Comparison of ENCODE assay signal across 14 cellular contexts in the genomic region with DNA sequence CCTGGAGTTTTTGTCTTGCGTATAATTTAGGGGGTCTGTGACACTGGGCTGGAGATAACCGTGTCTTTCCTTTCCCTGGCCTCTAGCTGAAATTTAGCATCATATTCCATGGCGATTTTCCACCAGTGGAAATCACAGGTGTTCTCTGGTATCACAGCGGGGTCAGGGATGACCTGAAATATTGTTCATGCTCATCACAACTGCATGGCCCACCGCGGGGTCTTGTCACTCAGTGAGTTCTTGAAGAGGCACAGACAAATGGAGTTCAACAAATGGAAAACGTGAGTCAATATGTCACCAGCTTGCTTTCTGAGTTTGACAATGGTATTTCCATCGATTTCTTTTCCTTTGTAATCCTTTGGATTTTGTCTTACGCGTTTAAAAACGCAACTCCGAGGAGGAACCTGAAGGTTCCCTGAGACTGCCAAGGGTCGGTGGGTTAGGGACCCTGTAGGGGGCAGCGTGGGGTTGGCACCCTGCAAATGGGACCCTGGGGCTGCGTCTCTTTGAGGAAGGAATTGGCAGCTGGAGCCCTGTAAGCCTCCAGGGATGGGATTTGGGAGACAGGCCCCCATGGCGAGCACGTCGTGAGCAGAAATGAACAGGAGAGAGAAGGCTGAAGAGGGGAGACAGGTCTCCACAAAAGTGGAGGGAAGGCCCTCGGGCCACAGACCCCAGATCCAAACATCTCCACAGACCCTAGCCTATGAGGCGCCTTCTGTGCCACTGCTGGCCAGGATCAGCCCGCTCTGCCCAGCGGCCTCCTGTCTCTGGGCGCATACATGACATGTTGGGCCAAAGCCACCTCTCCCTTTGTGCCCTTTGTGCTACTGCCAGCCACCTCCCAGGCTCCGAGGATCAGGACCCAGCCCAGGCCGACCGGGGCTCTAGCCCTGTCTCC. TPM values are rescaled to one million over a fixed set of nuclear protein-coding genes. Genes with fewer than 3 reads are reported as not detected.
DNase-seq lines count a peak whose midpoint lies in the region; ATAC-seq and TF ChIP-seq lines count a peak whose summit lies in the region.
"Had no signal": no experiment of that assay in that cellular context is flagged by ENCODE, and none has a peak within 500 bp of the region (broad histone marks: within the 10 kb centered on the region; RNA-seq: fewer than 3 reads in every experiment).

No MANE protein-coding gene starts in this region.

- H2BK120ac ChIP-seq in mesendoderm (ENCODE audit: low read depth, low read length) = no peak overlapping the region

- peak overlapping the region; percentile 61 to 86 (median 75) for H3K4me3 Mint-ChIP-seq in CD4-positive, alpha-beta memory T cell
- H3K4me3 Mint-ChIP-seq in activated CD4-positive, alpha-beta memory T cell treated with anti-CD3 and anti-CD28 coated beads for 36 hours = peak overlapping the region; percentile 93
- H3K4me3 Mint-ChIP-seq: dendritic cell treated with granulocyte-macrophage colony-stimulating factor and Interleukin-4, amounts not matched to agents 40 ng/mL and 50 ng/mL, for 4 days had no signal

- no peak overlapping the region for H3K18ac ChIP-seq in mesendoderm (ENCODE audit: low read length)

- intact Hi-C loops in CD4-positive, alpha-beta memory T cell (cut with micrococcal nuclease) = no loop called here
- intact Hi-C loops in activated CD4-positive, alpha-beta memory T cell treated with anti-CD3 and anti-CD28 coated beads for 36 hours (cut with micrococcal nuclease) = no loop called here

- no peaks in the 10 kb centered on the region for H3K9me3 Mint-ChIP-seq in CD4-positive, alpha-beta memory T cell
- no peaks in the 10 kb centered on the region for H3K9me3 Mint-ChIP-seq in activated CD4-positive, alpha-beta memory T cell treated with anti-CD3 and anti-CD28 coated beads for 36 hours
- H3K9me3 Mint-ChIP-seq: dendritic cell treated with granulocyte-macrophage colony-stimulating factor and Interleukin-4, amounts not matched to agents 40 ng/mL and 50 ng/mL, for 4 days had no signal

- peaks cover 0 to 4% of the 10 kb centered on the region in 2 donors for H3K36me3 Mint-ChIP-seq in CD4-positive, alpha-beta memory T cell
- peaks cover 68% of the 10 kb centered on the region for H3K36me3 Mint-ChIP-seq in activated CD4-positive, alpha-beta memory T cell treated with anti-CD3 and anti-CD28 coated beads for 36 hours

- H3K4ac ChIP-seq in mesendoderm (ENCODE audit: low read depth, low read length) = no peak overlapping the region

- no peak overlapping the region for H3K56ac ChIP-seq in mesendoderm (ENCODE audit: low read length)

- CTCF ChIA-PET in CD4-positive, alpha-beta memory T cell (lab: Charles Lee; ENCODE audit: partially characterized antibody) = interaction anchor here (1.0 to 11.9 kb wide), 9 partner anchors 11 to 138 kb away, joined by 3 to 155 read pairs (median 7); a partner anchor contains a TSS
- CTCF ChIA-PET in activated CD4-positive, alpha-beta memory T cell treated with anti-CD3 and anti-CD28 coated beads for 36 hours (lab: Charles Lee) = interaction anchor here (0.8 to 9.2 kb wide), 6 partner anchors 9 to 74 kb away, joined by 3 to 137 read pairs (median 6); a partner anchor contains a TSS

- H3K4me1 Mint-ChIP-seq in CD4-positive, alpha-beta memory T cell = peaks cover 13 to 84% (median 48%) of the 10 kb centered on the region in 4 donors
- peaks cover 87% of the 10 kb centered on the region for H3K4me1 Mint-ChIP-seq in activated CD4-positive, alpha-beta memory T cell treated with anti-CD3 and anti-CD28 coated beads for 36 hours (ENCODE audit: low read depth)

- H3K27me3 ChIP-seq in CD4-positive, alpha-beta memory T cell (ENCODE audit: insufficient read depth, low read length) = no peaks in the 10 kb centered on the region
- no peaks in the 10 kb centered on the region for H3K27me3 ChIP-seq in mesendoderm (ENCODE audit: insufficient read depth, low read length, poor library complexity)

- no peaks in the 10 kb centered on the region for H3K79me1 ChIP-seq in mesendoderm (ENCODE audit: low read length)

- DNase-seq in CD4-positive, alpha-beta memory T cell = no peak
- no peak for DNase-seq in activated CD4-positive, alpha-beta memory T cell treated with anti-CD3 and anti-CD28 coated beads for 36 hours
- DNase-seq in mesendoderm (no peak), GM20000 (ENCODE audit: low spot score) (no peak)
- DNase-seq: NCI-H1436 treated with DMSO at 0.1 percent for 48 hours, NCI-H748 treated with DMSO at 0.1 percent for 48 hours, SHP77 treated with DMSO at 0.1 percent for 48 hours had no signal

- no peaks in the 10 kb centered on the region for H3K9me3 ChIP-seq in CD4-positive, alpha-beta memory T cell (ENCODE audit: control insufficient read depth in 1 of 2, low read length in 2 of 2)

- no peak overlapping the region for H3K4me3 ChIP-seq in CD4-positive, alpha-beta memory T cell (ENCODE audit: low read length in 2 of 2)
- H3K4me3 ChIP-seq in GM12875 (ENCODE audit: low read depth, low read length) = peak overlapping the region; percentile 92
- no peak overlapping the region for H3K4me3 ChIP-seq in mesendoderm (ENCODE audit: low read length)

- ATAC-seq in HG03565 (IDR thresholded peaks at IDR 0.05; ENCODE audit: unreplicated experiment) (no peak), GM21717 (IDR thresholded peaks at IDR 0.05; ENCODE audit: unreplicated experiment) (no peak), GM18870 (IDR thresholded peaks at IDR 0.05; ENCODE audit: unreplicated experiment) (no peak)
- ATAC-seq: HepG2 had no signal

- no peak for TF ChIP-seq CTCF in GM12875 (IDR thresholded peaks at IDR 0.05; ENCODE audit: borderline replicate concordance, insufficient read depth, low read depth, low read length)
- TF ChIP-seq CTCF in GM20000 (IDR thresholded peaks at IDR 0.05; ENCODE audit: extremely low read depth, missing control alignments) = no peak

- H3K9ac ChIP-seq in mesendoderm (ENCODE audit: low read length) = no peak overlapping the region

- H2BK5ac ChIP-seq in mesendoderm (ENCODE audit: low read length) = no peak overlapping the region

- no CpG with 5 or more reads among the region's 26 CpGs for WGBS in mesendoderm (ENCODE audit: extremely low coverage, insufficient coverage, low lambda C conversion rate)

- H3K79me2 ChIP-seq in mesendoderm (ENCODE audit: control insufficient read depth, insufficient read depth, low read length) = no peaks in the 10 kb centered on the region

- peaks cover 0 to 2% of the 10 kb centered on the region in 2 donors for H3K27me3 Mint-ChIP-seq in CD4-positive, alpha-beta memory T cell
- no peaks in the 10 kb centered on the region for H3K27me3 Mint-ChIP-seq in activated CD4-positive, alpha-beta memory T cell treated with anti-CD3 and anti-CD28 coated beads for 36 hours

- no peaks in the 10 kb centered on the region for H3K36me3 ChIP-seq in CD4-positive, alpha-beta memory T cell (ENCODE audit: insufficient read depth, low read length)
- H3K36me3 ChIP-seq in mesendoderm (ENCODE audit: control insufficient read depth, insufficient read depth, low read length) = no peaks in the 10 kb centered on the region

- peaks cover 56% of the 10 kb centered on the region for H3K4me1 ChIP-seq in CD4-positive, alpha-beta memory T cell (ENCODE audit: insufficient read depth, low read length)
- no peaks in the 10 kb centered on the region for H3K4me1 ChIP-seq in mesendoderm (ENCODE audit: control insufficient read depth, low read depth, low read length)

- H2AK5ac ChIP-seq in mesendoderm (ENCODE audit: low read length) = no peak overlapping the region

- POLR2A ChIA-PET in CD4-positive, alpha-beta memory T cell (lab: Charles Lee; ENCODE audit: partially characterized antibody) = interaction anchor here (0.9 to 6.2 kb wide), 5 partner anchors 8 to 71 kb away, joined by 3 to 98 read pairs (median 7); no protein-coding TSS in a partner anchor
- POLR2A ChIA-PET in activated CD4-positive, alpha-beta memory T cell treated with anti-CD3 and anti-CD28 coated beads for 36 hours (lab: Charles Lee) = interaction anchor here (1.0 to 1.5 kb wide), 3 partner anchors 22 to 32 kb away, joined by 3 read pairs; a partner anchor contains a TSS

- no peak overlapping the region for H3K4me2 ChIP-seq in mesendoderm (ENCODE audit: low read length)

- H4K8ac ChIP-seq in mesendoderm (ENCODE audit: low read depth, low read length) = no peak overlapping the region

- peak overlapping the region; percentile 69 for H3K27ac ChIP-seq in CD4-positive, alpha-beta memory T cell (ENCODE audit: low read depth, low read length)
- H3K27ac ChIP-seq in mesendoderm (ENCODE audit: low read depth, low read length) = no peak overlapping the region

- no peak overlapping the region for H4K5ac ChIP-seq in mesendoderm (ENCODE audit: low read length)

- no peak overlapping the region for H2BK15ac ChIP-seq in mesendoderm (replicated peaks; ENCODE audit: low read depth)

- H3K23ac ChIP-seq in mesendoderm (ENCODE audit: low read length) = peak overlapping the region; percentile 6

- H3K27ac Mint-ChIP-seq in CD4-positive, alpha-beta memory T cell = peak overlapping the region; percentile 81 to 96 (median 86)
- H3K27ac Mint-ChIP-seq in activated CD4-positive, alpha-beta memory T cell treated with anti-CD3 and anti-CD28 coated beads for 36 hours = peak overlapping the region; percentile 97

RNA-seq across cellular contexts. Expression of a gene that starts 32.1 kb away (rescaled TPM):
- 100 to 1,000 TPM; 105 to 112 TPM for total RNA-seq in CD4-positive, alpha-beta memory T cell
- polyA plus RNA-seq in CD4-positive, alpha-beta memory T cell = 10 to 100 TPM; 12.5 to 50.8 TPM
- total RNA-seq in activated CD4-positive, alpha-beta memory T cell treated with anti-CD3 and anti-CD28 coated beads for 36 hours = 100 to 1,000 TPM; 153 to 155 TPM
- 0.53 TPM for polyA plus RNA-seq in mesendoderm (2013, experiment 1 of 2)
- polyA plus RNA-seq in mesendoderm (2013, experiment 2 of 2) = 0.67 TPM
- total RNA-seq: fibroblast of villous mesenchyme had no signal
